Comparison of ENCODE assay signal across 29 cellular contexts in the genomic region with DNA sequence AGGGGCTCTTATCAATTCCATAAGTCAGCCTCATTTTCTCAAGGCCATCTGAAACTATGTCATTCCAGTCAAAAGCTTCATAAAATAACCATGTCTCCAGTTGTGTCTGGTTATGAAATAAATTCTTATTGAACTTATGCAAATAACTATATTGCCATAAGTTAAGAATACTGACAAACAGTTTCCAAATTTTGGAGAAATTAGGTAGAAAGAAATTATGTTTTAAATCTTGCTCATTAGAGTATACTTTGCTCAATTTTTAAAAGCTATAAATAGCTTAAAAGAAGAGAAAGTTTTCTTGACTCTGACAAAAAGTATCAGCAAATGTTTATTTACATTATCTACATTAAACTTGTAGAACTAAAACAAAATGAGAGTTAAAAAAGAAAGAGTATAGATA.
"Had no signal": no experiment of that assay in that cellular context is flagged by ENCODE, and none has a peak within 500 bp of the region (broad histone marks: within the 10 kb centered on the region; RNA-seq: fewer than 3 reads in every experiment).

No MANE protein-coding gene starts in this region.

- H3K27ac Mint-ChIP-seq: immature natural killer cell; naive thymus-derived CD8-positive, alpha-beta T cell; nephron; stimulated activated naive B cell treated with anti-CD40 and anti-IgM and Interleukin-4, amounts not matched to agents 10 μg/mL and 1 μg/mL and 100 μg/mL, for 72 hours had no signal

- H3K27ac ChIP-seq: left ventricle myocardium inferior, pancreas, prostate gland, skin epidermis, stomach, testis, upper lobe of right lung had no signal

- DNase-seq: hypothalamus; immature natural killer cell; islet precursor cell; left ventricle myocardium inferior; midbrain; naive thymus-derived CD8-positive, alpha-beta T cell; nucleus accumbens; pancreas; posterior cingulate gyrus; retina; right cardiac atrium; stimulated activated CD4-positive, alpha-beta T cell treated with anti-CD3 and anti-CD28 coated beads, Interleukin-12 subunit alpha, Interleukin-12 subunit beta, amount 100 ng/mL, for 4 hours; stimulated activated CD4-positive, alpha-beta T cell treated with anti-CD3 and anti-CD28 coated beads, Interleukin-15, amount 100 ng/mL, for 24 hours; stimulated activated CD4-positive, alpha-beta T cell treated with anti-CD3 and anti-CD28 coated beads, Interleukin-2, amount 100 ng/mL, for 24 hours; stimulated activated CD4-positive, alpha-beta T cell treated with anti-CD3 and anti-CD28 coated beads, Interleukin-4, amount 100 ng/mL, for 1 hour; stimulated activated naive B cell treated with anti-CD40 and anti-IgM and Interleukin-4, amounts not matched to agents 10 μg/mL and 1 μg/mL and 100 μg/mL, for 72 hours; stimulated activated naive CD8-positive, alpha-beta T cell treated with anti-CD3 and anti-CD28 coated beads, Interleukin-15, Interleukin-2, amounts not matched to agents 100 U/mL and 50 U/mL, for 24 hours; stomach; testis; tibial artery; trophoblast cell; upper lobe of right lung had no signal

- ATAC-seq: naive thymus-derived CD8-positive, alpha-beta T cell; pancreas; right cardiac atrium; sciatic nerve; stimulated activated naive B cell treated with anti-CD40 and anti-IgM and Interleukin-4, amounts not matched to agents 10 μg/mL and 1 μg/mL and 100 μg/mL, for 72 hours; stimulated activated naive CD8-positive, alpha-beta T cell treated with anti-CD3 and anti-CD28 coated beads, Interleukin-15, Interleukin-2, amounts not matched to agents 100 U/mL and 50 U/mL, for 24 hours; upper lobe of right lung had no signal

- H3K36me3 ChIP-seq: pancreas, prostate gland, upper lobe of right lung had no signal

- H3K4me1 Mint-ChIP-seq: immature natural killer cell; naive thymus-derived CD8-positive, alpha-beta T cell; nephron; neural crest cell; stimulated activated naive B cell treated with anti-CD40 and anti-IgM and Interleukin-4, amounts not matched to agents 10 μg/mL and 1 μg/mL and 100 μg/mL, for 72 hours had no signal

- H3K4me3 Mint-ChIP-seq: immature natural killer cell; naive thymus-derived CD8-positive, alpha-beta T cell; nephron; neural crest cell; stimulated activated naive B cell treated with anti-CD40 and anti-IgM and Interleukin-4, amounts not matched to agents 10 μg/mL and 1 μg/mL and 100 μg/mL, for 72 hours had no signal

- H3K9me3 ChIP-seq: prostate gland, testis had no signal

- H3K4me3 ChIP-seq: left ventricle myocardium inferior, lung, pancreas, prostate gland, skin epidermis, stomach, testis, tibial artery, upper lobe of right lung had no signal

- FAIRE-seq: pancreas, urothelium cell line had no signal

- H3K4me1 ChIP-seq: left ventricle myocardium inferior, pancreas, prostate gland, testis, upper lobe of right lung had no signal

- H3K27me3 ChIP-seq: pancreas, stomach, testis, tibial artery, upper lobe of right lung had no signal

- H3K27me3 Mint-ChIP-seq: naive thymus-derived CD8-positive, alpha-beta T cell; stimulated activated naive B cell treated with anti-CD40 and anti-IgM and Interleukin-4, amounts not matched to agents 10 μg/mL and 1 μg/mL and 100 μg/mL, for 72 hours had no signal
